Comparison of ENCODE assay signal across 1 cellular context in the genomic region with DNA sequence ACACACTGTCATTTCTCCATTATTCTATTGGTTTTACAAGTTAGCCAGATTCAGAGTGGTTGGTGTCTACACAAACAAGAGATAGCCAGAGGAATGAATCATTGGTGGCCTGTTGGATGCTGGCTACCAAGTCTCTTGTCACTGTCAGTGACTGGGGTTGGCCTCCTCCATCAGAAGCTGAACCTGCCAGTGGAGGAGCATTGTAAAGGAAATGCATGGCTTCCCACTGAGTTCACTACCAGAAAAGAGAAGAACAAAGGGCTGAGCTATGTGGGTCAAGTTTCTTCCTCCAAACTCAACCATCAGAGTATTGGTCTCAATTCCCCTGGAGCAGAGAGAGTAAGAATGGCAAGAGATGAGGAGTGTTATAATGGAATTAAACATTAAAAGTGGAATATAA.
TF ChIP-seq lines count a peak whose summit lies in the region.

No MANE protein-coding gene starts in this region.

TF ChIP-seq in H1, 55 proteins besides CTCF, POLR2A, EP300 and RAD21:
- TF ChIP-seq TEAD4 (IDR thresholded peaks at IDR 0.05; ENCODE audit: low read depth, low read length) (peak; percentile 33; the same call in 1 of the 2 replicates), EGR1 (IDR thresholded peaks at IDR 0.05; ENCODE audit: borderline replicate concordance, low read depth, low read length) (no peak), YY1 (IDR thresholded peaks at IDR 0.05; ENCODE audit: low read depth, low read length) (peak; percentile 67; the same call in 1 of the 2 replicates), PHF8 (conservative IDR thresholded peaks at IDR 0.05; ENCODE audit: low read depth, low read length) (no peak), BCL11A (IDR thresholded peaks at IDR 0.05; ENCODE audit: low read depth in 2 of 2, low read length in 2 of 2) (peak in 1 of 2 experiments; percentile 7), HDAC2 (IDR thresholded peaks at IDR 0.05; ENCODE audit: borderline replicate concordance in 1 of 2, low read depth in 2 of 2, low read length in 2 of 2) (peak; percentile 27 to 73; a peak in 2 of 4 replicates)
TF ChIP-seq in H1: peak in this region for 4.
